ENCODE assay signal across 15 cellular contexts in genomic region chr13:33446821-33447481, GRCh38.
DNase-seq lines count a peak whose midpoint lies in the region; ATAC-seq, FAIRE-seq and TF ChIP-seq lines count a peak whose summit lies in the region.
"Had no signal": no experiment of that assay in that cellular context is flagged by ENCODE, and none has a peak within 500 bp of the region (broad histone marks: within the 10 kb centered on the region; RNA-seq: fewer than 3 reads in every experiment).

No MANE protein-coding gene starts in this region.

- H3K4me3 ChIP-seq in A673 (ENCODE audit: low read depth, low read length, poor library complexity, severe bottlenecking): no peak overlapping the region
- no peak overlapping the region for H3K4me3 ChIP-seq in LNCaP clone FGC (ENCODE audit: low read depth, low read length)
- no peak overlapping the region for H3K4me3 ChIP-seq in lower lobe of right lung
- no peak overlapping the region for H3K4me3 ChIP-seq in tibial artery
- H3K4me3 ChIP-seq: adrenal gland, esophagus squamous epithelium, HAP-1 had no signal

- H3K36me3 ChIP-seq in A673 (ENCODE audit: insufficient read depth, low read length, poor library complexity, severe bottlenecking) (no peaks in the 10 kb centered on the region), lower lobe of right lung (no peaks in the 10 kb centered on the region), tibial artery (no peaks in the 10 kb centered on the region)
- H3K36me3 ChIP-seq: adrenal gland, esophagus squamous epithelium, HAP-1, neutrophil had no signal

- peak overlapping the region; percentile 47 for H3K27ac ChIP-seq in A673 (ENCODE audit: low read depth, low read length, poor library complexity, severe bottlenecking)
- no peak overlapping the region for H3K27ac ChIP-seq in lower lobe of right lung
- H3K27ac ChIP-seq in tibial artery: no peak overlapping the region
- H3K27ac ChIP-seq: adrenal gland, esophagus squamous epithelium, neutrophil had no signal

- H3K9me3 ChIP-seq in A673 (ENCODE audit: low read depth, low read length, poor library complexity, severe bottlenecking) (no peaks in the 10 kb centered on the region), lower lobe of right lung (no peaks in the 10 kb centered on the region), tibial artery (no peaks in the 10 kb centered on the region)
- H3K9me3 ChIP-seq: adrenal gland, esophagus squamous epithelium, neutrophil had no signal

- POLR2A ChIA-PET in A673 (lab: Charles Lee; ENCODE audit: low non-redundant PET): no interaction called here

- TF ChIP-seq CTCF in A673 (conservative IDR thresholded peaks at IDR 0.05; ENCODE audit: low read depth, low read length) (no peak), LNCaP clone FGC (IDR thresholded peaks at IDR 0.05; ENCODE audit: control insufficient read depth, extremely low read depth, insufficient read depth) (no peak), lower lobe of right lung (IDR thresholded peaks at IDR 0.05) (no peak), tibial artery (IDR thresholded peaks at IDR 0.05) (no peak)

- no TSS peak for BruUV-seq in A673 (replicated peaks; lab: Mats Ljungman, UMichigan)

- peaks cover 22% of the 10 kb centered on the region for H3K4me1 ChIP-seq in A673 (ENCODE audit: insufficient read depth, low read length, poor library complexity, severe bottlenecking)
- H3K4me1 ChIP-seq in lower lobe of right lung: no peaks in the 10 kb centered on the region
- H3K4me1 ChIP-seq in tibial artery: peaks cover 0 to 8% (median under 1%) of the 10 kb centered on the region in 4 donors
- H3K4me1 ChIP-seq: adrenal gland, HAP-1 had no signal

- H3K27me3 ChIP-seq in A673 (replicated peaks; ENCODE audit: insufficient read depth, low read depth, low read length, poor library complexity): no peaks in the 10 kb centered on the region
- H3K27me3 ChIP-seq in lower lobe of right lung (ENCODE audit: low read depth): no peaks in the 10 kb centered on the region
- H3K27me3 ChIP-seq in tibial artery: no peaks in the 10 kb centered on the region
- H3K27me3 ChIP-seq: adrenal gland, esophagus squamous epithelium, neutrophil had no signal

- ATAC-seq in lower lobe of right lung: peak; percentile 84 to 85

- CTCF ChIA-PET in A673 (lab: Charles Lee): no interaction called here

- intact Hi-C loops in A673 (cut with micrococcal nuclease; ENCODE audit: unreplicated experiment): loop anchor here (5.0 kb wide), 1 partner anchor 865 kb away; no protein-coding TSS in a partner anchor
- intact Hi-C loops in lower lobe of right lung (cut with DNase I): no loop called here
- intact Hi-C loops in tibial artery (cut with DNase I; ENCODE audit: low total_unique reads): no loop called here

- FAIRE-seq in colon (lab: Jason Lieb, UNC): peak; percentile 24

- DNase-seq in A673 (ENCODE audit: low spot score) (peak; percentile 34), LNCaP clone FGC (ENCODE audit: low read depth) (peak; percentile 80), lower lobe of right lung (peak; percentile 53), NCI-H187 treated with DMSO at 0.1 percent for 48 hours (lab: John Stamatoyannopoulos, UW) (no peak), tibial artery (no peak), 8988T (no peak)
- no peak for DNase-seq in stimulated activated CD4-positive, alpha-beta T cell treated with anti-CD3 and anti-CD28 coated beads, Interleukin-12 subunit alpha, Interleukin-12 subunit beta, amount 100 ng/mL, for 4 hours
- DNase-seq: activated CD4-positive, alpha-beta T cell treated with anti-CD3 and anti-CD28 coated beads, Interleukin-2, amount 50 U/mL, for 4 hours; adrenal gland; esophagus squamous epithelium; NCI-H510A; stimulated activated naive CD4-positive, alpha-beta T cell had no signal

Comparison
In these comparisons a context has a peak if more than half of its experiments do, and no peak if none do; other contexts are left out.
1. DNase-seq: peak in A673 (single experiment), LNCaP clone FGC (single experiment) and lower lobe of right lung (single experiment); none in NCI-H187 treated with DMSO at 0.1 percent for 48 hours (single experiment), tibial artery (0 of 2), stimulated activated CD4-positive, alpha-beta T cell treated with anti-CD3 and anti-CD28 coated beads, Interleukin-12 subunit alpha, Interleukin-12 subunit beta, amount 100 ng/mL, for 4 hours (single experiment) and 8988T (single experiment).